ENCODE assay signal across 8 cellular contexts in genomic region chr4:8403173-8403753, GRCh38. TPM values are rescaled to one million over a fixed set of nuclear protein-coding genes. Genes with fewer than 3 reads are reported as not detected.
A peak's percentile ranks its signal among the peaks of the same experiment; 100 is the strongest.
DNase-seq lines count a peak whose midpoint lies in the region; ATAC-seq, FAIRE-seq and TF ChIP-seq lines count a peak whose summit lies in the region.

No MANE protein-coding gene starts in this region.

- H3K4me1 Mint-ChIP-seq in activated CD4-positive, alpha-beta memory T cell treated with anti-CD3 and anti-CD28 coated beads, Interleukin-2, amount 10 ng/mL, durations not matched to agents 7 days and 5 days: no peaks in the 10 kb centered on the region
- H3K4me1 Mint-ChIP-seq in endothelial cell (ENCODE audit: unreplicated experiment): peaks cover 22% of the 10 kb centered on the region
- peaks cover 8% of the 10 kb centered on the region for H3K4me1 Mint-ChIP-seq in mesothelial cell of epicardium

- no peaks in the 10 kb centered on the region for H3K27me3 Mint-ChIP-seq in activated CD4-positive, alpha-beta memory T cell treated with anti-CD3 and anti-CD28 coated beads, Interleukin-2, amount 10 ng/mL, durations not matched to agents 7 days and 5 days
- H3K27me3 Mint-ChIP-seq in endothelial cell (ENCODE audit: unreplicated experiment) (peaks cover 7% of the 10 kb centered on the region), mesothelial cell of epicardium (ENCODE audit: low read depth) (no peaks in the 10 kb centered on the region)

- H3K27ac Mint-ChIP-seq in activated CD4-positive, alpha-beta memory T cell treated with anti-CD3 and anti-CD28 coated beads, Interleukin-2, amount 10 ng/mL, durations not matched to agents 7 days and 5 days: no peak overlapping the region
- H3K27ac Mint-ChIP-seq in endothelial cell (ENCODE audit: unreplicated experiment) (no peak overlapping the region), mesothelial cell of epicardium (peak overlapping the region; percentile 86)

- CTCF ChIA-PET in activated CD4-positive, alpha-beta memory T cell treated with anti-CD3 and anti-CD28 coated beads, Interleukin-2, amount 10 ng/mL, durations not matched to agents 7 days and 5 days (lab: Charles Lee): interaction anchor here (0.6 to 2.8 kb wide), 8 partner anchors 11 to 226 kb away, joined by 3 to 19 read pairs (median 6); no protein-coding TSS in a partner anchor

- H3K4me3 Mint-ChIP-seq in activated CD4-positive, alpha-beta memory T cell treated with anti-CD3 and anti-CD28 coated beads, Interleukin-2, amount 10 ng/mL, durations not matched to agents 7 days and 5 days: no peak overlapping the region
- H3K4me3 Mint-ChIP-seq in endothelial cell (ENCODE audit: unreplicated experiment): no peak overlapping the region
- no peak overlapping the region for H3K4me3 Mint-ChIP-seq in mesothelial cell of epicardium

- H3K36me3 Mint-ChIP-seq in activated CD4-positive, alpha-beta memory T cell treated with anti-CD3 and anti-CD28 coated beads, Interleukin-2, amount 10 ng/mL, durations not matched to agents 7 days and 5 days (ENCODE audit: low read depth): no peaks in the 10 kb centered on the region
- H3K36me3 Mint-ChIP-seq in endothelial cell (ENCODE audit: low read depth, unreplicated experiment) (peaks cover 29% of the 10 kb centered on the region), mesothelial cell of epicardium (peaks cover 44% of the 10 kb centered on the region)

- peak; percentile 49 for FAIRE-seq in GM19239 (lab: Jason Lieb, UNC)

- DNase-seq in AG09319 (ENCODE audit: extremely low read depth, low read depth) (peak; percentile 62), GM19239 (ENCODE audit: insufficient read length, low spot score) (peak; percentile 69), NCI-H460 (ENCODE audit: extremely low read depth, low read depth) (peak; percentile 38), endothelial cell (ENCODE audit: low spot score) (peak; percentile 88), mesothelial cell of epicardium (ENCODE audit: low spot score in 2 of 2, unreplicated experiment in 2 of 2) (peak; percentile 81 to 93)
- peak; percentile 47 for DNase-seq in activated CD4-positive, alpha-beta memory T cell treated with anti-CD3 and anti-CD28 coated beads, Interleukin-2, amount 10 ng/mL, durations not matched to agents 7 days and 5 days
- DNase-seq in stimulated activated naive CD4-positive, alpha-beta T cell (lab: John Stamatoyannopoulos, UW): peak in 4 of 6 experiments; percentile 7 to 48 (median 24)

- ATAC-seq in GM21360 (IDR thresholded peaks at IDR 0.05; ENCODE audit: unreplicated experiment): no peak

- peak; percentile 95 for TF ChIP-seq CTCF in AG09319 (IDR thresholded peaks at IDR 0.05; ENCODE audit: low read depth, low read length)
- peak; percentile 89 for TF ChIP-seq CTCF in endothelial cell (IDR thresholded peaks at IDR 0.05; ENCODE audit: unreplicated experiment)
- peak; percentile 95 for TF ChIP-seq CTCF in mesothelial cell of epicardium (IDR thresholded peaks at IDR 0.05; ENCODE audit: unreplicated experiment)

- no peaks in the 10 kb centered on the region for H3K9me3 Mint-ChIP-seq in activated CD4-positive, alpha-beta memory T cell treated with anti-CD3 and anti-CD28 coated beads, Interleukin-2, amount 10 ng/mL, durations not matched to agents 7 days and 5 days
- H3K9me3 Mint-ChIP-seq in endothelial cell (ENCODE audit: unreplicated experiment) (no peaks in the 10 kb centered on the region), mesothelial cell of epicardium (peaks cover 5% of the 10 kb centered on the region)

- POLR2A ChIA-PET in activated CD4-positive, alpha-beta memory T cell treated with anti-CD3 and anti-CD28 coated beads, Interleukin-2, amount 10 ng/mL, durations not matched to agents 7 days and 5 days (lab: Charles Lee): no interaction called here

RNA-seq across cellular contexts. Expression of gene ACOX3, which starts 37.3 kb away (rescaled TPM):
- 5.0 and 5.9 TPM in 2 replicates for total RNA-seq in NCI-H460 (2014; rRNA removed; shearing (Covaris generic))
- 9.6 and 11.2 TPM in 2 replicates for polyA plus RNA-seq in NCI-H460 (2014; cell fraction: nucleus; rRNA removed)
- 10 to 100 TPM; 16.8 to 17.7 TPM for total RNA-seq in activated CD4-positive, alpha-beta memory T cell treated with anti-CD3 and anti-CD28 coated beads, Interleukin-2, amount 10 ng/mL, durations not matched to agents 7 days and 5 days
- total RNA-seq in endothelial cell (ENCODE audit: unreplicated experiment) (44.1 TPM), mesothelial cell of epicardium (57.5 to 60.0 TPM (median 59.7 TPM) in 3 replicates)

RNA-seq across cellular contexts. Expression of gene TRMT44, which starts 37.3 kb away (rescaled TPM):
- total RNA-seq in NCI-H460 (2014; rRNA removed; shearing (Covaris generic)): 4.0 and 5.7 TPM in 2 replicates
- polyA plus RNA-seq in NCI-H460 (2014; cell fraction: nucleus; rRNA removed): 21.2 and 22.2 TPM in 2 replicates
- total RNA-seq in activated CD4-positive, alpha-beta memory T cell treated with anti-CD3 and anti-CD28 coated beads, Interleukin-2, amount 10 ng/mL, durations not matched to agents 7 days and 5 days: 10 to 100 TPM; 15.7 to 17.8 TPM
- 38.5 TPM for total RNA-seq in endothelial cell (ENCODE audit: unreplicated experiment)
- total RNA-seq in mesothelial cell of epicardium: 37.9 to 41.7 TPM (median 41.2 TPM) in 3 replicates

Comparison
In these comparisons a context has a peak if more than half of its experiments do, and no peak if none do; other contexts are left out.
1. DNase-seq: peak in every context shown above with its lines; median percentile 88 in endothelial cell; 87 in mesothelial cell of epicardium; 69 in GM19239; 62 in AG09319; 47 in activated CD4-positive, alpha-beta memory T cell treated with anti-CD3 and anti-CD28 coated beads, Interleukin-2, amount 10 ng/mL, durations not matched to agents 7 days and 5 days; 38 in NCI-H460; 24 in stimulated activated naive CD4-positive, alpha-beta T cell.